ENCODE assay signal across 32 cellular contexts in genomic region chrX:66677430-66677829, GRCh38. TPM values are rescaled to one million over a fixed set of nuclear protein-coding genes. Genes with fewer than 3 reads are reported as not detected.
DNase-seq lines count a peak whose midpoint lies in the region; ATAC-seq, FAIRE-seq and TF ChIP-seq lines count a peak whose summit lies in the region.
"Had no signal": no experiment of that assay in that cellular context is flagged by ENCODE, and none has a peak within 500 bp of the region (broad histone marks: within the 10 kb centered on the region; RNA-seq: fewer than 3 reads in every experiment).

No MANE protein-coding gene starts in this region.

- H3K18ac ChIP-seq in mesenchymal stem cell (ENCODE audit: low read depth in 1 of 2, low read length in 2 of 2): no peak overlapping the region

- H2BK15ac ChIP-seq in mesenchymal stem cell (ENCODE audit: low read depth, poor library complexity, severe bottlenecking): no peak overlapping the region

- no peaks in the 10 kb centered on the region for H3K79me2 ChIP-seq in endothelial cell of umbilical vein (ENCODE audit: control insufficient read depth, insufficient read depth, low read length)

- H2AK5ac ChIP-seq in mesenchymal stem cell (ENCODE audit: low read length, severe bottlenecking): no peak overlapping the region

- H3K14ac ChIP-seq in mesenchymal stem cell (ENCODE audit: low read length in 2 of 2): no peak overlapping the region

- no peak overlapping the region for H3K4me3 ChIP-seq in RWPE2 (ENCODE audit: severe bottlenecking)
- no peak overlapping the region for H3K4me3 ChIP-seq in endothelial cell of umbilical vein (replicated peaks in 1 of 3; ENCODE audit: insufficient read depth in 1 of 3, low read depth in 1 of 3, low read length in 3 of 3)
- H3K4me3 ChIP-seq in mesenchymal stem cell (ENCODE audit: insufficient read depth in 1 of 2, low read depth in 1 of 2, low read length in 2 of 2): peak overlapping the region in 1 of 2 experiments; percentile 35
- H3K4me3 ChIP-seq in stomach: no peak overlapping the region
- H3K4me3 ChIP-seq in CD8-positive, alpha-beta T cell (ENCODE audit: low read depth, low read length): no peak overlapping the region
- H3K4me3 ChIP-seq: cardiac muscle cell, gastroesophageal sphincter, left ventricle myocardium inferior, testis, vagina had no signal

- H3K36me3 ChIP-seq in RWPE2 (ENCODE audit: low read depth) (no peaks in the 10 kb centered on the region), endothelial cell of umbilical vein (ENCODE audit: control insufficient read depth in 2 of 2, extremely low read depth in 1 of 2, insufficient read depth in 2 of 2, low read length in 2 of 2) (no peaks in the 10 kb centered on the region), mesenchymal stem cell (ENCODE audit: control insufficient read depth in 1 of 2, insufficient read depth in 2 of 2, low read depth in 1 of 2, low read length in 2 of 2) (no peaks in the 10 kb centered on the region), stomach (no peaks in the 10 kb centered on the region)
- H3K36me3 ChIP-seq in CD8-positive, alpha-beta T cell (ENCODE audit: insufficient read depth, low read length): no peaks in the 10 kb centered on the region
- H3K36me3 ChIP-seq: cardiac muscle cell, gastroesophageal sphincter, left ventricle myocardium inferior, vagina had no signal

- no peaks in the 10 kb centered on the region for H3K79me1 ChIP-seq in mesenchymal stem cell (replicated peaks; ENCODE audit: low read length, poor library complexity, severe bottlenecking)

- intact Hi-C loops in endothelial cell of umbilical vein (cut with micrococcal nuclease): no loop called here
- intact Hi-C loops in stomach (cut with DNase I; ENCODE audit: low total_unique reads): no loop called here
- intact Hi-C loops in CD8-positive, alpha-beta T cell (cut with DNase I, micrococcal nuclease): no loop called here

- H3K23ac ChIP-seq in mesenchymal stem cell (ENCODE audit: low read length in 2 of 2): no peak overlapping the region

- no peaks in the 10 kb centered on the region for H3K27me3 ChIP-seq in RWPE2 (ENCODE audit: insufficient read depth, poor library complexity, severe bottlenecking)
- no peaks in the 10 kb centered on the region for H3K27me3 ChIP-seq in endothelial cell of umbilical vein (ENCODE audit: control insufficient read depth in 2 of 2, insufficient read depth in 2 of 2, low read length in 2 of 2)
- no peaks in the 10 kb centered on the region for H3K27me3 ChIP-seq in mesenchymal stem cell (ENCODE audit: control insufficient read depth in 1 of 2, insufficient read depth in 1 of 2, low read length in 2 of 2)
- H3K27me3 ChIP-seq in stomach: no peaks in the 10 kb centered on the region
- H3K27me3 ChIP-seq in CD8-positive, alpha-beta T cell (ENCODE audit: insufficient read depth, low read length): no peaks in the 10 kb centered on the region
- H3K27me3 ChIP-seq: cardiac muscle cell, gastroesophageal sphincter, testis, vagina had no signal

- H3K4me1 Mint-ChIP-seq in CD8-positive, alpha-beta T cell (ENCODE audit: low read depth): no peaks in the 10 kb centered on the region
- H3K4me1 Mint-ChIP-seq: mesothelial cell of epicardium; naive thymus-derived CD8-positive, alpha-beta T cell; T-helper 17 cell had no signal

- POLR2A ChIA-PET in endothelial cell of umbilical vein (lab: Charles Lee): no interaction called here
- POLR2A ChIA-PET in CD8-positive, alpha-beta T cell (lab: Charles Lee): no interaction called here

- dilution Hi-C loops in endothelial cell of umbilical vein (cut with MboI; ENCODE audit: extremely low pct_ligation_motif_present, low sequenced_read_pairs): no loop called here

- TF ChIP-seq EP300 in stomach (IDR thresholded peaks at IDR 0.05): no peak

- no peak overlapping the region for H3K4ac ChIP-seq in mesenchymal stem cell (ENCODE audit: low read depth in 1 of 2, low read length in 2 of 2)

- H3K27me3 Mint-ChIP-seq in CD8-positive, alpha-beta T cell (ENCODE audit: low read depth): no peaks in the 10 kb centered on the region

- H2AFZ ChIP-seq in endothelial cell of umbilical vein (ENCODE audit: low read depth, low read length): no peak overlapping the region
- no peak overlapping the region for H2AFZ ChIP-seq in mesenchymal stem cell (ENCODE audit: low read depth, low read length)

- H3K9me3 ChIP-seq in RWPE2 (ENCODE audit: severe bottlenecking): no peaks in the 10 kb centered on the region
- H3K9me3 ChIP-seq in endothelial cell of umbilical vein (replicated peaks; ENCODE audit: control insufficient read depth, insufficient read depth, low read length): no peaks in the 10 kb centered on the region
- H3K9me3 ChIP-seq in mesenchymal stem cell (ENCODE audit: control insufficient read depth, low read length): no peaks in the 10 kb centered on the region
- no peaks in the 10 kb centered on the region for H3K9me3 ChIP-seq in stomach
- no peaks in the 10 kb centered on the region for H3K9me3 ChIP-seq in CD8-positive, alpha-beta T cell (ENCODE audit: low read length)
- H3K9me3 ChIP-seq: gastroesophageal sphincter, left ventricle myocardium inferior, testis, vagina had no signal

- H3K4me1 ChIP-seq in RWPE2 (ENCODE audit: insufficient read depth, poor library complexity, severe bottlenecking) (peaks cover 19% of the 10 kb centered on the region), endothelial cell of umbilical vein (ENCODE audit: control insufficient read depth, extremely low read depth, insufficient read depth, low read length) (no peaks in the 10 kb centered on the region), mesenchymal stem cell (ENCODE audit: control insufficient read depth, insufficient read depth, low read depth, low read length) (no peaks in the 10 kb centered on the region), stomach (no peaks in the 10 kb centered on the region)
- H3K4me1 ChIP-seq in CD8-positive, alpha-beta T cell (ENCODE audit: insufficient read depth, low read length): no peaks in the 10 kb centered on the region
- H3K4me1 ChIP-seq: gastroesophageal sphincter, left ventricle myocardium inferior, testis, vagina had no signal

- H3K9ac ChIP-seq in endothelial cell of umbilical vein (replicated peaks; ENCODE audit: extremely low read depth, insufficient read depth, low read length) (no peak overlapping the region), mesenchymal stem cell (ENCODE audit: low read length) (peak overlapping the region; percentile 79)

- H4K91ac ChIP-seq in mesenchymal stem cell (ENCODE audit: low read length): no peak overlapping the region

- H3K4me3 Mint-ChIP-seq in CD8-positive, alpha-beta T cell: no peak overlapping the region
- H3K4me3 Mint-ChIP-seq: mesothelial cell of epicardium; naive thymus-derived CD8-positive, alpha-beta T cell; T-helper 17 cell had no signal

- H4K8ac ChIP-seq in mesenchymal stem cell (ENCODE audit: low read length): no peak overlapping the region

- no peak overlapping the region for H2BK120ac ChIP-seq in mesenchymal stem cell (ENCODE audit: low read depth, low read length)

- H3K4me2 ChIP-seq in endothelial cell of umbilical vein (ENCODE audit: insufficient read depth, low read length): no peak overlapping the region
- H3K4me2 ChIP-seq in mesenchymal stem cell (ENCODE audit: low read length, poor library complexity, severe bottlenecking): no peak overlapping the region

- BruUV-seq in endothelial cell of umbilical vein (replicated peaks; lab: Mats Ljungman, UMichigan): no TSS peak

- ATAC-seq in RWPE2 (ENCODE audit: low read depth): no peak
- no peak for ATAC-seq in CD8-positive, alpha-beta T cell
- ATAC-seq: gastroesophageal sphincter; naive thymus-derived CD8-positive, alpha-beta T cell; T-helper 17 cell had no signal

- H2BK12ac ChIP-seq in mesenchymal stem cell (ENCODE audit: low read length in 2 of 2): no peak overlapping the region

- H4K20me1 ChIP-seq in endothelial cell of umbilical vein (replicated peaks; ENCODE audit: control insufficient read depth, extremely low read depth, insufficient read depth, low read length): no peaks in the 10 kb centered on the region

- CTCF ChIA-PET in endothelial cell of umbilical vein (lab: Charles Lee): no interaction called here
- CTCF ChIA-PET in CD8-positive, alpha-beta T cell (lab: Charles Lee): no interaction called here

- no peak overlapping the region for H3K27ac Mint-ChIP-seq in CD8-positive, alpha-beta T cell
- H3K27ac Mint-ChIP-seq: mesothelial cell of epicardium; naive thymus-derived CD8-positive, alpha-beta T cell; T-helper 17 cell had no signal

- WGBS in mesenchymal stem cell: 59% methylated on average over 3 of the region's 5 CpGs
- WGBS in stomach, 5 donors: 57 to 76% (median 58%) methylated on average over 5 of the region's 5 CpGs

- TF ChIP-seq POLR2A in endothelial cell of umbilical vein (IDR thresholded peaks at IDR 0.05; ENCODE audit: low read depth, low read length) (no peak), stomach (IDR thresholded peaks at IDR 0.05) (no peak)

- no peak overlapping the region for H2BK5ac ChIP-seq in mesenchymal stem cell (ENCODE audit: low read depth, low read length, poor library complexity, severe bottlenecking)

- DNase-seq in EL: peak; percentile 11
- no peak for DNase-seq in RWPE2 (ENCODE audit: low spot score)
- DNase-seq in endothelial cell of umbilical vein (ENCODE audit: low read depth, low spot score): peak; percentile 1
- DNase-seq in mesenchymal stem cell: peak; percentile 25
- DNase-seq in effector CD8-positive, alpha-beta T cell (lab: John Stamatoyannopoulos, UW): no peak
- no peak for DNase-seq in NCI-H1436 treated with DMSO at 0.1 percent for 48 hours (lab: John Stamatoyannopoulos, UW)
- DNase-seq in stomach: no peak
- no peak for DNase-seq in CD8-positive, alpha-beta T cell
- DNase-seq: activated CD4-positive, alpha-beta T cell treated with anti-CD3 and anti-CD28 coated beads for 4 hours; activated CD8-positive, alpha-beta memory T cell treated with anti-CD3 and anti-CD28 coated beads for 24 hours; activated T-cell treated with anti-CD3 and anti-CD28 coated beads, Interleukin-2, amount 50 U/mL, for 1 hour; Calu3; hippocampal formation; Kasumi-1; left ventricle myocardium inferior; naive thymus-derived CD8-positive, alpha-beta T cell; NCI-H1694; NCI-H2171; NCI-H524 treated with DMSO at 0.1 percent for 48 hours; occipital lobe; retina; stimulated activated CD4-positive, alpha-beta T cell treated with anti-CD3 and anti-CD28 coated beads, Interleukin-4, amount 100 ng/mL, for 1 hour; stimulated activated naive CD4-positive, alpha-beta T cell; T-helper 17 cell; testis had no signal

- no peak for TF ChIP-seq CTCF in RWPE2 (IDR thresholded peaks at IDR 0.05; ENCODE audit: poor library complexity, severe bottlenecking)
- TF ChIP-seq CTCF in endothelial cell of umbilical vein (IDR thresholded peaks at IDR 0.05; ENCODE audit: extremely low read depth in 1 of 2, insufficient read depth in 1 of 2, low read depth in 1 of 2, low read length in 2 of 2): no peak
- no peak for TF ChIP-seq CTCF in stomach (IDR thresholded peaks at IDR 0.05)
- TF ChIP-seq CTCF in CD8-positive, alpha-beta T cell (IDR thresholded peaks at IDR 0.05): no peak

- H3K27ac ChIP-seq in RWPE2 (ENCODE audit: poor library complexity, severe bottlenecking): peak overlapping the region; percentile 86
- H3K27ac ChIP-seq in endothelial cell of umbilical vein (ENCODE audit: insufficient read depth, low read depth, low read length): no peak overlapping the region
- H3K27ac ChIP-seq in mesenchymal stem cell (ENCODE audit: low read length, poor library complexity, severe bottlenecking): no peak overlapping the region
- H3K27ac ChIP-seq in stomach: no peak overlapping the region
- no peak overlapping the region for H3K27ac ChIP-seq in CD8-positive, alpha-beta T cell (ENCODE audit: low read depth, low read length)
- H3K27ac ChIP-seq: C4-2B, cardiac muscle cell, gastroesophageal sphincter, left ventricle myocardium inferior, testis, vagina had no signal

- H3K9me1 ChIP-seq in endothelial cell of umbilical vein (replicated peaks; ENCODE audit: control insufficient read depth, extremely low read depth, insufficient read depth, low read length): no peaks in the 10 kb centered on the region

- no peak for FAIRE-seq in endothelial cell of umbilical vein (lab: Jason Lieb, UNC)
- FAIRE-seq: GM19239, RCC 7860 had no signal

- H3K9me3 Mint-ChIP-seq in CD8-positive, alpha-beta T cell: no peaks in the 10 kb centered on the region
- H3K9me3 Mint-ChIP-seq: naive thymus-derived CD8-positive, alpha-beta T cell had no signal

- H3K36me3 Mint-ChIP-seq in CD8-positive, alpha-beta T cell: no peaks in the 10 kb centered on the region
- H3K36me3 Mint-ChIP-seq: mesothelial cell of epicardium; naive thymus-derived CD8-positive, alpha-beta T cell had no signal

RNA-seq across cellular contexts. Expression of gene EDA2R, which starts 38.6 kb away (rescaled TPM):
- total RNA-seq in endothelial cell of umbilical vein (0.39 and 1.9 TPM in 2 replicates), stomach (1 to 10 TPM in 2 of 5 donors, under 1 TPM in 2, not detected in 1; under 0.01 to 4.6 (median 0.67) TPM)
- polyA plus RNA-seq in endothelial cell of umbilical vein (1.5 and 1.9 TPM in 2 replicates), stomach (under 1 TPM in 2 of 3 donors, not detected in 1; 0.20 to 0.37 TPM)
- polyA plus RNA-seq in endothelial cell of umbilical vein (2011; cell fraction: cytosol; rRNA removed): 0.93 and 1.1 TPM in 2 replicates
- 8.9 and 10.4 TPM in 2 replicates for polyA plus RNA-seq in endothelial cell of umbilical vein (2011; cell fraction: nucleus; rRNA removed)
- polyA plus RNA-seq in endothelial cell of umbilical vein (2012): 9.9 and 10.1 TPM in 2 replicates
- 4.1 and 4.4 TPM in 2 replicates for polyA minus RNA-seq in endothelial cell of umbilical vein
- not detected for polyA minus RNA-seq in endothelial cell of umbilical vein (2011; cell fraction: cytosol; rRNA and poly(A)+ RNA removed)
- 2.9 and 5.0 TPM in 2 replicates for polyA minus RNA-seq in endothelial cell of umbilical vein (2011; cell fraction: nucleus; rRNA and poly(A)+ RNA removed)
- polyA plus RNA-seq in mesenchymal stem cell (2013, experiment 1 of 2): 12.0 TPM
- polyA plus RNA-seq in mesenchymal stem cell (2013, experiment 2 of 2): 12.1 TPM
- not detected for total RNA-seq in CD8-positive, alpha-beta T cell
- total RNA-seq: Calu3 had no signal

Comparison
In these comparisons a context has a peak if more than half of its experiments do, and no peak if none do; other contexts are left out.
1. DNase-seq: peak in EL (single experiment), endothelial cell of umbilical vein (single experiment) and mesenchymal stem cell (single experiment); none in RWPE2 (single experiment), effector CD8-positive, alpha-beta T cell (single experiment), NCI-H1436 treated with DMSO at 0.1 percent for 48 hours (single experiment), stomach (single experiment) and CD8-positive, alpha-beta T cell (0 of 7).